Comparison of ENCODE assay signal across 15 cellular contexts in genomic region chr16:57977418-57978069, GRCh38. TPM values are rescaled to one million over a fixed set of nuclear protein-coding genes. Genes with fewer than 3 reads are reported as not detected.
DNase-seq lines count a peak whose midpoint lies in the region; ATAC-seq and TF ChIP-seq lines count a peak whose summit lies in the region.
"Had no signal": no experiment of that assay in that cellular context is flagged by ENCODE, and none has a peak within 500 bp of the region (broad histone marks: within the 10 kb centered on the region; RNA-seq: fewer than 3 reads in every experiment).

No MANE protein-coding gene starts in this region.

- DNase-seq in 8988T = peak; percentile 86
- no peak for DNase-seq in GM12864 (ENCODE audit: low read depth)
- DNase-seq in SK-MEL-5 (ENCODE audit: low read depth, low spot score) = peak; percentile 26
- DNase-seq in left cardiac atrium = no peak
- no peak for DNase-seq in stimulated activated naive CD4-positive, alpha-beta T cell (lab: John Stamatoyannopoulos, UW)
- DNase-seq in stimulated activated CD4-positive, alpha-beta T cell treated with anti-CD3 and anti-CD28 coated beads, Interleukin-4, amount 100 ng/mL, for 24 hours = no peak
- no peak for DNase-seq in hepatic stellate cell (ENCODE audit: low spot score)
- DNase-seq: activated B cell treated with CpG ODN at 0.5 μM for 24 hours; AML-193; esophagus squamous epithelium; NCI-H1092 treated with DMSO at 0.1 percent for 48 hours; NCI-H2171 treated with DMSO at 0.1 percent for 48 hours; stimulated activated CD4-positive, alpha-beta T cell treated with anti-CD3 and anti-CD28 coated beads, Interleukin-2, amount 100 ng/mL, for 48 hours had no signal

- no peak overlapping the region for H3K4me3 ChIP-seq in GM12864 (ENCODE audit: low read depth, low read length)
- H3K4me3 ChIP-seq: esophagus squamous epithelium had no signal

- intact Hi-C loops in left cardiac atrium (cut with DNase I) = no loop called here

- peak; percentile 15 for TF ChIP-seq CTCF in GM12864 (IDR thresholded peaks at IDR 0.05; ENCODE audit: low read depth, low read length, missing control alignments)

- ATAC-seq in left cardiac atrium (peak; percentile 24 to 27), HG03432 (IDR thresholded peaks at IDR 0.05; ENCODE audit: unreplicated experiment) (no peak)
- ATAC-seq: sciatic nerve had no signal

- in situ Hi-C loops in SK-MEL-5 (cut with HindIII; ENCODE audit: low pct_unique_long_range_greater_than_20kb, low sequenced_read_pairs) = no loop called here

RNA-seq across cellular contexts. Expression of gene CNGB1, which starts 6.6 kb away (rescaled TPM):
- total RNA-seq in SK-MEL-5 (2014; rRNA removed; shearing (Covaris generic)) = not detected in 2 replicates
- polyA plus RNA-seq in SK-MEL-5 (2015; cell fraction: cytosol; rRNA removed) = not detected in 2 replicates
- not detected in 2 replicates for polyA plus RNA-seq in SK-MEL-5 (2015; cell fraction: nucleus; rRNA removed)
- not detected for total RNA-seq in left cardiac atrium
- total RNA-seq: activated B cell treated with CpG ODN at 0.5 μM for 24 hours, sciatic nerve had no signal

RNA-seq across cellular contexts. Expression of gene ZNF319, which starts 22.9 kb away (rescaled TPM):
- 1.7 and 1.9 TPM in 2 replicates for total RNA-seq in SK-MEL-5 (2014; rRNA removed; shearing (Covaris generic))
- polyA plus RNA-seq in SK-MEL-5 (2015; cell fraction: cytosol; rRNA removed) = 9.3 and 16.2 TPM in 2 replicates
- polyA plus RNA-seq in SK-MEL-5 (2015; cell fraction: nucleus; rRNA removed) = 3.5 and 5.0 TPM in 2 replicates
- total RNA-seq in left cardiac atrium = 1 to 10 TPM; 5.9 to 8.1 TPM

RNA-seq across cellular contexts. Expression of gene USB1, which starts 23.7 kb away (rescaled TPM):
- 8.8 and 10.2 TPM in 2 replicates for total RNA-seq in SK-MEL-5 (2014; rRNA removed; shearing (Covaris generic))
- 57.5 and 59.3 TPM in 2 replicates for polyA plus RNA-seq in SK-MEL-5 (2015; cell fraction: cytosol; rRNA removed)
- 30.6 and 31.7 TPM in 2 replicates for polyA plus RNA-seq in SK-MEL-5 (2015; cell fraction: nucleus; rRNA removed)
- 10 to 100 TPM; 32.3 to 37.7 TPM for total RNA-seq in left cardiac atrium

RNA-seq across cellular contexts. Expression of gene MMP15, which starts 48.0 kb away (rescaled TPM):
- 7.3 and 9.1 TPM in 2 replicates for total RNA-seq in SK-MEL-5 (2014; rRNA removed; shearing (Covaris generic))
- polyA plus RNA-seq in SK-MEL-5 (2015; cell fraction: cytosol; rRNA removed) = 30.1 and 38.6 TPM in 2 replicates
- polyA plus RNA-seq in SK-MEL-5 (2015; cell fraction: nucleus; rRNA removed) = 3.2 and 6.6 TPM in 2 replicates
- 10 to 100 TPM; 46.2 to 52.9 TPM for total RNA-seq in left cardiac atrium

Comparison
In these comparisons a context has a peak if more than half of its experiments do, and no peak if none do; other contexts are left out.
1. DNase-seq: peak in 8988T (single experiment) and SK-MEL-5 (single experiment); none in GM12864 (single experiment), left cardiac atrium (single experiment), stimulated activated naive CD4-positive, alpha-beta T cell (0 of 6), stimulated activated CD4-positive, alpha-beta T cell treated with anti-CD3 and anti-CD28 coated beads, Interleukin-4, amount 100 ng/mL, for 24 hours (single experiment) and hepatic stellate cell (single experiment).